In genomic region chr2:16625759-16626158, GRCh38 we compare ENCODE assay signal across 9 cellular contexts. TPM values are rescaled to one million over a fixed set of nuclear protein-coding genes. Genes with fewer than 3 reads are reported as not detected.
DNase-seq lines count a peak whose midpoint lies in the region; ATAC-seq and TF ChIP-seq lines count a peak whose summit lies in the region.
"Had no signal": no experiment of that assay in that cellular context is flagged by ENCODE, and none has a peak within 500 bp of the region (broad histone marks: within the 10 kb centered on the region; RNA-seq: fewer than 3 reads in every experiment).

No MANE protein-coding gene starts in this region.

- H3K9ac ChIP-seq in BLaER1 = peak overlapping the region; percentile 78

- DNase-seq in left lung (no peak), NCI-H1105 (lab: John Stamatoyannopoulos, UW) (no peak), NCI-H82 (lab: John Stamatoyannopoulos, UW) (no peak), NCI-H748 (lab: John Stamatoyannopoulos, UW; ENCODE audit: unreplicated experiment) (no peak)
- DNase-seq in stimulated activated CD4-positive, alpha-beta T cell treated with anti-CD3 and anti-CD28 coated beads, Interleukin-12 subunit alpha, Interleukin-12 subunit beta, amount 100 ng/mL, for 4 hours = no peak
- DNase-seq: CD4-positive, alpha-beta T cell had no signal

- intact Hi-C loops in left lung (cut with DNase I) = no loop called here

- H3K27me3 ChIP-seq in BLaER1 (no peaks in the 10 kb centered on the region), left lung (no peaks in the 10 kb centered on the region)

- H3K27ac ChIP-seq in BLaER1 (peak overlapping the region; percentile 95), left lung (peak overlapping the region; percentile 80 to 97)

- ATAC-seq in GM21390 (IDR thresholded peaks at IDR 0.05; ENCODE audit: unreplicated experiment) (peak; percentile 85), HG03460 (IDR thresholded peaks at IDR 0.05; ENCODE audit: unreplicated experiment) (peak; percentile 62), left lung (no peak)

- H3K4me3 ChIP-seq in BLaER1 (peak overlapping the region; percentile 59), left lung (no peak overlapping the region)

- H3K4me1 ChIP-seq in BLaER1 (peaks cover 100% of the 10 kb centered on the region), left lung (peaks cover 26 to 100% of the 10 kb centered on the region in 2 donors)

- H3K9me3 ChIP-seq in BLaER1 (no peaks in the 10 kb centered on the region), left lung (no peaks in the 10 kb centered on the region)

- H3K4me2 ChIP-seq in BLaER1 = peak overlapping the region; percentile 96

- H4K20me1 ChIP-seq in BLaER1 = no peaks in the 10 kb centered on the region

- TF ChIP-seq CTCF in left lung (IDR thresholded peaks at IDR 0.05) = no peak

- 0 out of 2 replicates have a peak, but pooled peaks cover 3% of the 10 kb centered on the region for H3K36me3 ChIP-seq in BLaER1
- no peaks in the 10 kb centered on the region for H3K36me3 ChIP-seq in left lung

RNA-seq across cellular contexts. Expression of gene CYRIA, which starts 39.9 kb away (rescaled TPM):
- total RNA-seq in left lung = 10 to 100 TPM; 20.3 to 21.3 TPM
